Comparison of ENCODE assay signal across 1 cellular context in the genomic region with DNA sequence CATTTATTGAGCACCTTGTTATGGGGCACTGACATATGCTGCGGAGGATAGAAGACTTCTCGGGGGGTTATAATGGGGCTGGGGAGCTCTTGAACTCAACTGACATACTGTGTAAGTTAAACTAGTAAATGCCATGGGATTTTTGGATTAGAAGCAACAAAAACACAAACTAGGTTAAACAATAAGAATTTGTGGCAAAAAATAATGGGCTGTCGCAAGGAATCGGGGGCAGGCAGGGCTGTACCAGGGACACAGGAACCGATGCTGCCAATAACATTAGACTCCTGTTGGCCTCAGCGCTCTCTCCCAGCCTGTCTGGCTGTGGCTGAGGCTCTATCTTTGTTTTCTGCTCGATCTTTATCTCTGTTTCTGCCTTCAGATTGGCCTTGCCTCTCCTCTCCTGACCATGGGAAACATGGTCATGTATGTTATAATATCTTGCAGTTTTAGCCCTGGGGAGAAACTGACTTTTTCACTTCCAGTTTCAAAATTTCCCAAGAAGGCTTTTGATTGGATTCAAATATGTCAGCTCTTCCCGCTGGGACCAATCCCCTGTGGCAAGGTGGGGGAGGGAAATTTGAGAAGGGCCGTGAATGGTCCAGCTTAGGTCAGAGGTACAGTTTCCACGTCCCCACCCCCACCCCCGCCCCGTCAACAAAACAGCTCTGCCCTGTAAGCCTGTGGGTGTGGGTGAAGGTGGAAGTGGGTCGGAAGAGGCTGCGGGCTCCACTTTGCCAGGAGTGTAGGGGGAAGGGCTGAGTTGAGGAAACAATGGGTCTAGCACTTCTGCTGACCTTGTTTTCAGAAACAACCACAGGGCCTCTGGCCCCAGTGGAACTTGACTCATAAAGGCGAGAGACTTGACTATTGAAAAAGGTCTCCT.
TF ChIP-seq lines count a peak whose summit lies in the region.

No MANE protein-coding gene starts in this region.

TF ChIP-seq in GM12878, 131 proteins besides CTCF, POLR2A, EP300 and RAD21 (continued from another document):
- no peak for TF ChIP-seq ZBTB11 (CRISPR knock-in tag; IDR thresholded peaks at IDR 0.05)
- TF ChIP-seq, protein P1, sequence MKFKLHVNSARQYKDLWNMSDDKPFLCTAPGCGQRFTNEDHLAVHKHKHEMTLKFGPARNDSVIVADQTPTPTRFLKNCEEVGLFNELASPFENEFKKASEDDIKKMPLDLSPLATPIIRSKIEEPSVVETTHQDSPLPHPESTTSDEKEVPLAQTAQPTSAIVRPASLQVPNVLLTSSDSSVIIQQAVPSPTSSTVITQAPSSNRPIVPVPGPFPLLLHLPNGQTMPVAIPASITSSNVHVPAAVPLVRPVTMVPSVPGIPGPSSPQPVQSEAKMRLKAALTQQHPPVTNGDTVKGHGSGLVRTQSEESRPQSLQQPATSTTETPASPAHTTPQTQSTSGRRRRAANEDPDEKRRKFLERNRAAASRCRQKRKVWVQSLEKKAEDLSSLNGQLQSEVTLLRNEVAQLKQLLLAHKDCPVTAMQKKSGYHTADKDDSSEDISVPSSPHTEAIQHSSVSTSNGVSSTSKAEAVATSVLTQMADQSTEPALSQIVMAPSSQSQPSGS (IDR thresholded peaks at IDR 0.05; ENCODE audit: low read length) = peak; percentile 59; the same call in 1 of the 2 replicates
- TF ChIP-seq ATF7 (IDR thresholded peaks at IDR 0.05; ENCODE audit: low read depth) = peak; percentile 22; the same call in 1 of the 2 replicates
- no peak for TF ChIP-seq GATAD2B (conservative IDR thresholded peaks at IDR 0.05; ENCODE audit: low read depth)
- peak; percentile 63 for TF ChIP-seq CBFB (IDR thresholded peaks at IDR 0.05; ENCODE audit: low read depth)
- TF ChIP-seq, protein P2, sequence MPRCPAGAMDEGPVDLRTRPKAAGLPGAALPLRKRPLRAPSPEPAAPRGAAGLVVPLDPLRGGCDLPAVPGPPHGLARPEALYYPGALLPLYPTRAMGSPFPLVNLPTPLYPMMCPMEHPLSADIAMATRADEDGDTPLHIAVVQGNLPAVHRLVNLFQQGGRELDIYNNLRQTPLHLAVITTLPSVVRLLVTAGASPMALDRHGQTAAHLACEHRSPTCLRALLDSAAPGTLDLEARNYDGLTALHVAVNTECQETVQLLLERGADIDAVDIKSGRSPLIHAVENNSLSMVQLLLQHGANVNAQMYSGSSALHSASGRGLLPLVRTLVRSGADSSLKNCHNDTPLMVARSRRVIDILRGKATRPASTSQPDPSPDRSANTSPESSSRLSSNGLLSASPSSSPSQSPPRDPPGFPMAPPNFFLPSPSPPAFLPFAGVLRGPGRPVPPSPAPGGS (IDR thresholded peaks at IDR 0.05; ENCODE audit: borderline replicate concordance, insufficient read depth, low read depth, low read length, poor library complexity, severe bottlenecking) = peak; percentile 36
- peak; percentile 61; the same call in 1 of the 2 replicates for TF ChIP-seq IKZF1 (conservative IDR thresholded peaks at IDR 0.05)
- TF ChIP-seq, protein P3, sequence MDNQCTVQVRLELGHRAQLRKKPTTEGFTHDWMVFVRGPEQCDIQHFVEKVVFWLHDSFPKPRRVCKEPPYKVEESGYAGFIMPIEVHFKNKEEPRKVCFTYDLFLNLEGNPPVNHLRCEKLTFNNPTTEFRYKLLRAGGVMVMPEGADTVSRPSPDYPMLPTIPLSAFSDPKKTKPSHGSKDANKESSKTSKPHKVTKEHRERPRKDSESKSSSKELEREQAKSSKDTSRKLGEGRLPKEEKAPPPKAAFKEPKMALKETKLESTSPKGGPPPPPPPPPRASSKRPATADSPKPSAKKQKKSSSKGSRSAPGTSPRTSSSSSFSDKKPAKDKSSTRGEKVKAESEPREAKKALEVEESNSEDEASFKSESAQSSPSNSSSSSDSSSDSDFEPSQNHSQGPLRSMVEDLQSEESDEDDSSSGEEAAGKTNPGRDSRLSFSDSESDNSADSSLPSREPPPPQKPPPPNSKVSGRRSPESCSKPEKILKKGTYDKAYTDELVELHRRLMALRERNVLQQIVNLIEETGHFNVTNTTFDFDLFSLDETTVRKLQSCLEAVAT (IDR thresholded peaks at IDR 0.05) = peak; percentile 90
- no peak for TF ChIP-seq FOXK2 (IDR thresholded peaks at IDR 0.05)
- TF ChIP-seq PML (IDR thresholded peaks at IDR 0.05; ENCODE audit: low read length) = no peak; the same call in 1 of the 2 replicates
- peak; percentile 86 for TF ChIP-seq EED (IDR thresholded peaks at IDR 0.05; ENCODE audit: low read depth)
- peak; percentile 25; the same call in 1 of the 2 replicates for TF ChIP-seq CREM (IDR thresholded peaks at IDR 0.05; ENCODE audit: low read depth)
- TF ChIP-seq BCL11A (IDR thresholded peaks at IDR 0.05; ENCODE audit: low read depth, low read length) = 0 out of 2 replicates have a peak, but pooled peaks have one; percentile 27
- TF ChIP-seq MTA2 (IDR thresholded peaks at IDR 0.05; ENCODE audit: low read depth) = 0 out of 2 replicates have a peak, but pooled peaks have one; percentile 30
- TF ChIP-seq CEBPB (IDR thresholded peaks at IDR 0.05; ENCODE audit: borderline replicate concordance in 1 of 2, low read depth in 2 of 2, low read length in 2 of 2) = 0 out of 4 replicates have a peak, but pooled peaks of 1 of the 2 experiments have one; percentile 17
- TF ChIP-seq, protein P4, sequence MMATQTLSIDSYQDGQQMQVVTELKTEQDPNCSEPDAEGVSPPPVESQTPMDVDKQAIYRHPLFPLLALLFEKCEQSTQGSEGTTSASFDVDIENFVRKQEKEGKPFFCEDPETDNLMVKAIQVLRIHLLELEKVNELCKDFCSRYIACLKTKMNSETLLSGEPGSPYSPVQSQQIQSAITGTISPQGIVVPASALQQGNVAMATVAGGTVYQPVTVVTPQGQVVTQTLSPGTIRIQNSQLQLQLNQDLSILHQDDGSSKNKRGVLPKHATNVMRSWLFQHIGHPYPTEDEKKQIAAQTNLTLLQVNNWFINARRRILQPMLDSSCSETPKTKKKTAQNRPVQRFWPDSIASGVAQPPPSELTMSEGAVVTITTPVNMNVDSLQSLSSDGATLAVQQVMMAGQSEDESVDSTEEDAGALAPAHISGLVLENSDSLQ (IDR thresholded peaks at IDR 0.05) = peak; percentile 37; the same call in 1 of the 2 replicates
- TF ChIP-seq SMC3 (IDR thresholded peaks at IDR 0.05; ENCODE audit: borderline replicate concordance, low read length) = no peak
- TF ChIP-seq TCF3 (IDR thresholded peaks at IDR 0.05; ENCODE audit: borderline replicate concordance, insufficient read depth, low read depth, low read length) = peak; percentile 71; the same call in 1 of the 2 replicates
- peak; percentile 33; the same call in 1 of the 2 replicates for TF ChIP-seq SPI1 (IDR thresholded peaks at IDR 0.05; ENCODE audit: borderline replicate concordance, insufficient read depth, low read depth, low read length)
- peak; percentile 29; the same call in 1 of the 2 replicates for TF ChIP-seq POLR2AphosphoS5 (IDR thresholded peaks at IDR 0.05; ENCODE audit: low read length)
- no peak for TF ChIP-seq IRF5 (IDR thresholded peaks at IDR 0.05; ENCODE audit: borderline replicate concordance)
- TF ChIP-seq TBL1XR1 (IDR thresholded peaks at IDR 0.05; ENCODE audit: low read depth, low read length) = peak; percentile 76; the same call in 1 of the 2 replicates
- TF ChIP-seq ETV6 (conservative IDR thresholded peaks at IDR 0.05 in 1 of 2, IDR thresholded peaks at IDR 0.05 in 1 of 2; ENCODE audit: borderline replicate concordance in 1 of 2, low read depth in 1 of 2) = peak in 1 of 2 experiments; percentile 82; a peak in 2 of 4 replicates
- TF ChIP-seq NR2F1 (conservative IDR thresholded peaks at IDR 0.05) = peak; percentile 88
- TF ChIP-seq, protein P5, sequence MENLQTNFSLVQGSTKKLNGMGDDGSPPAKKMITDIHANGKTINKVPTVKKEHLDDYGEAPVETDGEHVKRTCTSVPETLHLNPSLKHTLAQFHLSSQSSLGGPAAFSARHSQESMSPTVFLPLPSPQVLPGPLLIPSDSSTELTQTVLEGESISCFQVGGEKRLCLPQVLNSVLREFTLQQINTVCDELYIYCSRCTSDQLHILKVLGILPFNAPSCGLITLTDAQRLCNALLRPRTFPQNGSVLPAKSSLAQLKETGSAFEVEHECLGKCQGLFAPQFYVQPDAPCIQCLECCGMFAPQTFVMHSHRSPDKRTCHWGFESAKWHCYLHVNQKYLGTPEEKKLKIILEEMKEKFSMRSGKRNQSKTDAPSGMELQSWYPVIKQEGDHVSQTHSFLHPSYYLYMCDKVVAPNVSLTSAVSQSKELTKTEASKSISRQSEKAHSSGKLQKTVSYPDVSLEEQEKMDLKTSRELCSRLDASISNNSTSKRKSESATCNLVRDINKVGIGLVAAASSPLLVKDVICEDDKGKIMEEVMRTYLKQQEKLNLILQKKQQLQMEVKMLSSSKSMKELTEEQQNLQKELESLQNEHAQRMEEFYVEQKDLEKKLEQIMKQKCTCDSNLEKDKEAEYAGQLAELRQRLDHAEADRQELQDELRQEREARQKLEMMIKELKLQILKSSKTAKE (IDR thresholded peaks at IDR 0.05; ENCODE audit: low read depth, poor library complexity, severe bottlenecking) = peak; percentile 95
- TF ChIP-seq NFIC (IDR thresholded peaks at IDR 0.05; ENCODE audit: low read depth, low read length) = peak; percentile 65; the same call in 1 of the 2 replicates
- peak; percentile 83 for TF ChIP-seq CHD2 (IDR thresholded peaks at IDR 0.05; ENCODE audit: borderline replicate concordance, low read depth, low read length)
- TF ChIP-seq MEF2B (IDR thresholded peaks at IDR 0.05; ENCODE audit: partially characterized antibody, poor library complexity, severe bottlenecking) = peak; percentile 63
- TF ChIP-seq RUNX3 (IDR thresholded peaks at IDR 0.05; ENCODE audit: low read length) = peak; percentile 83
- peak; percentile 43; the same call in 1 of the 2 replicates for TF ChIP-seq YY1 (IDR thresholded peaks at IDR 0.05; ENCODE audit: low read depth, low read length)
- TF ChIP-seq FOXM1 (IDR thresholded peaks at IDR 0.05; ENCODE audit: low read depth, low read length) = peak; percentile 30; the same call in 1 of the 2 replicates
- TF ChIP-seq SRF (IDR thresholded peaks at IDR 0.05; ENCODE audit: low read depth in 2 of 2, low read length in 2 of 2) = 0 out of 4 replicates have a peak, but pooled peaks of 1 of the 2 experiments have one; percentile 45
- no peak for TF ChIP-seq ZNF207 (IDR thresholded peaks at IDR 0.05; ENCODE audit: borderline replicate concordance)
- TF ChIP-seq SP1 (IDR thresholded peaks at IDR 0.05; ENCODE audit: low read depth, low read length) = peak; percentile 37
- 0 out of 2 replicates have a peak, but pooled peaks have one; percentile 33 for TF ChIP-seq TARDBP (IDR thresholded peaks at IDR 0.05; ENCODE audit: borderline replicate concordance)
- TF ChIP-seq TCF12 (IDR thresholded peaks at IDR 0.05; ENCODE audit: low read depth, low read length) = 0 out of 2 replicates have a peak, but pooled peaks have one; percentile 27
- peak; percentile 62; the same call in 1 of the 2 replicates for TF ChIP-seq MEF2A (IDR thresholded peaks at IDR 0.05; ENCODE audit: insufficient read depth, low read depth, low read length)
- no peak for TF ChIP-seq RELA (IDR thresholded peaks at IDR 0.05; ENCODE audit: borderline replicate concordance, partially characterized antibody)
- TF ChIP-seq PAX5 (IDR thresholded peaks at IDR 0.05; ENCODE audit: borderline replicate concordance, low read depth, low read length) = 0 out of 2 replicates have a peak, but pooled peaks have one; percentile 2
- TF ChIP-seq IKZF2 (IDR thresholded peaks at IDR 0.05) = peak; percentile 62 to 77
